36 cellular contexts compared by ENCODE assay signal in genomic region chr12:9590441-9590840, GRCh38. TPM values are rescaled to one million over a fixed set of nuclear protein-coding genes. Genes with fewer than 3 reads are reported as not detected.
"Had no signal": no experiment of that assay in that cellular context is flagged by ENCODE, and none has a peak within 500 bp of the region (broad histone marks: within the 10 kb centered on the region; RNA-seq: fewer than 3 reads in every experiment).

No MANE protein-coding gene starts in this region.

- ATAC-seq: activated naive CD4-positive, alpha-beta T cell treated with anti-CD3 and anti-CD28 coated beads, Interleukin-2, amount 50 U/mL, for 72 hours; activated naive CD8-positive, alpha-beta T cell treated with anti-CD3 and anti-CD28 coated beads, Interleukin-2, amount 50 U/mL, for 24 hours; activated T-cell treated with anti-CD3 and anti-CD28 coated beads, Interleukin-2, amount 50 U/mL, for 4 hours; activated T-cell treated with anti-CD3 and anti-CD28 coated beads, Interleukin-2, amount 50 U/mL, for 72 hours; activated T-helper 17 cell treated with anti-CD3 and anti-CD28 coated beads, Interleukin-2, amount 50 U/mL, for 72 hours; body of pancreas had no signal

- H3K36me3 ChIP-seq: adrenal gland, ascending aorta, brain microvascular endothelial cell, breast epithelium, cardiac muscle cell had no signal

- H3K27ac ChIP-seq: adrenal gland, ascending aorta, body of pancreas, brain microvascular endothelial cell, breast epithelium, cardiac muscle cell had no signal

- H3K4me1 ChIP-seq: adrenal gland, ascending aorta, body of pancreas, breast epithelium had no signal

- DNase-seq: activated effector memory CD4-positive, alpha-beta T cell treated with anti-CD3 and anti-CD28 coated beads, Interleukin-2, amount 50 U/mL, for 16 hours; activated effector memory CD4-positive, alpha-beta T cell treated with Interleukin-2 at 50 U/mL for 16 hours; activated gamma-delta T cell treated with Interleukin-2 at 50 U/mL for 16 hours; activated naive CD4-positive, alpha-beta T cell; activated naive CD4-positive, alpha-beta T cell treated with anti-CD3 and anti-CD28 coated beads for 36 hours; activated naive CD4-positive, alpha-beta T cell treated with anti-CD3 and anti-CD28 coated beads, Interleukin-2, amount 10 ng/mL, durations not matched to agents 7 days and 5 days; activated naive CD4-positive, alpha-beta T cell treated with anti-CD3 and anti-CD28 coated beads, Interleukin-2, amount 50 U/mL, for 16 hours; activated naive CD4-positive, alpha-beta T cell treated with Interleukin-2 at 50 U/mL for 16 hours; activated naive CD8-positive, alpha-beta T cell treated with anti-CD3 and anti-CD28 coated beads for 36 hours; activated naive CD8-positive, alpha-beta T cell treated with anti-CD3 and anti-CD28 coated beads, Interleukin-2, amount 10 ng/mL, durations not matched to agents 7 days and 5 days; activated naive CD8-positive, alpha-beta T cell treated with anti-CD3 and anti-CD28 coated beads, Interleukin-2, amount 50 U/mL, for 24 hours; activated T-cell treated with anti-CD3 and anti-CD28 coated beads for 4 hours; activated T-cell treated with anti-CD3 and anti-CD28 coated beads, Interleukin-2, amount 50 U/mL, for 1 hour; activated T-cell treated with anti-CD3 and anti-CD28 coated beads, Interleukin-2, amount 50 U/mL, for 24 hours; activated T-cell treated with anti-CD3 and anti-CD28 coated beads, Interleukin-2, amount 50 U/mL, for 4 hours; activated T-cell treated with anti-CD3 and anti-CD28 coated beads, Interleukin-2, amount 50 U/mL, for 48 hours; activated T-cell treated with anti-CD3 and anti-CD28 coated beads, Interleukin-2, amount 50 U/mL, for 72 hours; adrenal gland; amniotic stem cell; amygdala; anterior cingulate cortex; aorta; body of pancreas; brain microvascular endothelial cell; caudate nucleus; central memory CD4-positive, alpha-beta T cell; cerebellar nuclear complex had no signal

- H3K27me3 ChIP-seq: adrenal gland, ascending aorta, body of pancreas, brain microvascular endothelial cell, breast epithelium, cardiac muscle cell had no signal

- FAIRE-seq: astrocyte, bronchial epithelial cell had no signal

- H3K4me3 ChIP-seq: adrenal gland, ascending aorta, body of pancreas, breast epithelium, cardiac muscle cell had no signal

- H3K9me3 ChIP-seq: adrenal gland, ascending aorta, body of pancreas, breast epithelium had no signal

RNA-seq across cellular contexts. Expression of gene KLRB1, which starts 17.3 kb away (rescaled TPM):
- total RNA-seq: activated naive CD8-positive, alpha-beta T cell treated with anti-CD3 and anti-CD28 coated beads for 36 hours; activated T-helper 1 cell treated with anti-CD3 and anti-CD28 coated beads, Interleukin-12 subunit alpha, Interleukin-12 subunit beta, Interleukin-2, Interleukin-4 antibody, amounts not matched to agents 30 ng/mL and 10 ng/mL and 1 ng/mL, durations not matched to agents 14 hours and 24 hours and 36 hours; ascending aorta; astrocyte; bronchial epithelial cell; cardiac muscle cell; cerebellum had no signal
- polyA plus RNA-seq: aorta, cardiac muscle cell had no signal
